In the genomic region with DNA sequence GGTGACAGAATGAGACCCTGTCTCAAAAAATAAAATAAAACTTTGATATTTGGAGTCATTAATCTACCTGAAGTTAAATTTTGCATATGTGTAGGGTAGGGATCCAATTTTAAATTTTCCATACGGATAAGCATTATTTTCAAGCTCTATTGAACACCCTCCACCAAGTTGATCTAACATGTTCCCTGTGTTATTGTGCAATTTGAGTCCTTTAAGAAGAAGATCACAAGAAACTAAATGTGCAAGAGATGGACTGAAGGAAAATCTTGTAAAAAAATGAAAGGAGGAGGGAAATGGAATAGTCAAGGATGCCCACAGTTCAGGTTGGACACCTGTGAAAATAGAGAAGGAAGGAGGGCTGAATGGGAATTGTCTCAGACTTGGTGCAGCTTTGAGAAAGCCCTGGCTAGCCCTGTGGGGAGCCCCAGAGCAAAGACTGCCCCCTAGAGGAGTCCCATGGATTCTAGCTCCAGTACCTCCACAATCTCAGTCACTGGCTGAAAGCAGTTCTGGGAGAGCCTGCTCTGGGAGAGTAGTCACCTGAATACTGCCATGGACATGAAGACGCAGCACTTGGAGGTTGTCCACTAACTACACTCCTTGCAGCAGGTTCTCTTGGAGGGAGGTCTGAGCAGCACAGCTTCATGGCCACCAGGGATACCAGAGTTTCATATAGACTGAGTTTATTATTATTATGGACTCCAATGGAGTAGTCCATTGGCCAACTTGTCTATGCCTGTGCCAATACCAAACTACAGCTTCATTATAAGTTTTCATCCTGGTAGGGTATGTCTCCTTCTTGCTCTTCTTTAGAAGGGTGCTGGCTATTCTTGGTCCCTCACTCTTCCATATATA, we compare ENCODE assay signal across 8 cellular contexts. TPM values are rescaled to one million over a fixed set of nuclear protein-coding genes. Genes with fewer than 3 reads are reported as not detected.
DNase-seq lines count a peak whose midpoint lies in the region; ATAC-seq and TF ChIP-seq lines count a peak whose summit lies in the region.

No MANE protein-coding gene starts in this region.

- no peaks in the 10 kb centered on the region for H3K36me3 Mint-ChIP-seq in T-helper 17 cell (ENCODE audit: low read depth)

- H3K79me2 ChIP-seq in fibroblast of lung (ENCODE audit: control insufficient read depth, insufficient read depth, low read length): no peaks in the 10 kb centered on the region

- peak; percentile 59 to 82 for TF ChIP-seq CTCF in fibroblast of lung (conservative IDR thresholded peaks at IDR 0.05 in 1 of 2, IDR thresholded peaks at IDR 0.05 in 1 of 2; ENCODE audit: low read depth in 1 of 2, low read length in 2 of 2)

- no peak overlapping the region for H3K9ac ChIP-seq in fibroblast of lung (ENCODE audit: insufficient read depth, low read length)

- H3K4me2 ChIP-seq in fibroblast of lung (ENCODE audit: extremely low read depth, insufficient read depth, low read length): no peak overlapping the region

- no peaks in the 10 kb centered on the region for H3K36me3 ChIP-seq in fibroblast of lung (ENCODE audit: control insufficient read depth, insufficient read depth, low read length)

- no peak overlapping the region for H3K4me3 ChIP-seq in fibroblast of lung (replicated peaks in 1 of 4; ENCODE audit: control extremely low read depth in 1 of 4, insufficient read depth in 1 of 4, low read depth in 3 of 4, low read length in 4 of 4)

- no peaks in the 10 kb centered on the region for H3K9me3 ChIP-seq in T-helper 17 cell (ENCODE audit: control insufficient read depth, low read length, poor library complexity, severe bottlenecking)
- H3K9me3 ChIP-seq in fibroblast of lung (ENCODE audit: control insufficient read depth, insufficient read depth, low read depth, low read length): no peaks in the 10 kb centered on the region

- H3K27me3 Mint-ChIP-seq in T-helper 17 cell: no peaks in the 10 kb centered on the region

- no peaks in the 10 kb centered on the region for H4K20me1 ChIP-seq in fibroblast of lung (ENCODE audit: control insufficient read depth, extremely low read depth, insufficient read depth, low read length)

- H3K27ac Mint-ChIP-seq in T-helper 17 cell: no peak overlapping the region

- no peaks in the 10 kb centered on the region for H3K4me1 ChIP-seq in fibroblast of lung (ENCODE audit: control insufficient read depth, extremely low read depth, insufficient read depth, low read length)

- ATAC-seq in GM21529 (IDR thresholded peaks at IDR 0.05; ENCODE audit: unreplicated experiment) (peak; percentile 50), T-helper 17 cell (peak; percentile 72), HG02798 (IDR thresholded peaks at IDR 0.05; ENCODE audit: poor library complexity, unreplicated experiment) (no peak)

- H3K27ac ChIP-seq in fibroblast of lung (ENCODE audit: insufficient read depth, low read length): no peak overlapping the region

- no peak overlapping the region for H3K4me3 Mint-ChIP-seq in T-helper 17 cell

- no peaks in the 10 kb centered on the region for H3K27me3 ChIP-seq in fibroblast of lung (ENCODE audit: control insufficient read depth, insufficient read depth, low read length)

- H3K4me1 Mint-ChIP-seq in T-helper 17 cell: peaks cover 11% of the 10 kb centered on the region

- no peak overlapping the region for H2AFZ ChIP-seq in fibroblast of lung (ENCODE audit: low read length)

- DNase-seq in AML-193 (lab: John Stamatoyannopoulos, UW) (peak; percentile 47 to 57), T-helper 17 cell (peak in 1 of 3 donors; percentile 14), fibroblast of lung (ENCODE audit: low read depth in 2 of 2) (peak in 1 of 2 donors; percentile 35), ureter (ENCODE audit: low spot score) (no peak), activated gamma-delta T cell treated with Interleukin-2 at 50 U/mL for 16 hours (no peak)
- peak; percentile 23 to 48 for DNase-seq in stimulated activated CD4-positive, alpha-beta T cell treated with anti-CD3 and anti-CD28 coated beads, Interleukin-2, amount 100 ng/mL, for 48 hours

RNA-seq across cellular contexts. Expression of gene TIAL1, which starts 5.7 kb away (rescaled TPM):
- total RNA-seq in T-helper 17 cell (100 to 1,000 TPM; 169 to 172 TPM), fibroblast of lung (27.5 and 38.5 TPM in 2 replicates), ureter (116 TPM)
- polyA plus RNA-seq in fibroblast of lung: 102 and 116 TPM in 2 replicates
- 75.9 and 77.0 TPM in 2 replicates for polyA plus RNA-seq in fibroblast of lung (2012)
- polyA minus RNA-seq in fibroblast of lung (ENCODE audit: low replicate concordance): 26.9 and 28.9 TPM in 2 replicates

RNA-seq across cellular contexts. Expression of gene BAG3, which starts 48.7 kb away (rescaled TPM):
- total RNA-seq in T-helper 17 cell (10 to 100 TPM; 52.0 to 52.4 TPM), fibroblast of lung (5.1 and 8.4 TPM in 2 replicates), ureter (46.4 TPM)
- polyA plus RNA-seq in fibroblast of lung: 20.0 and 20.9 TPM in 2 replicates
- 63.0 and 69.7 TPM in 2 replicates for polyA plus RNA-seq in fibroblast of lung (2012)
- polyA minus RNA-seq in fibroblast of lung (ENCODE audit: low replicate concordance): 29.3 and 32.8 TPM in 2 replicates

RNA-seq across cellular contexts. Expression of gene RGS10, which starts 59.9 kb away (rescaled TPM):
- total RNA-seq in T-helper 17 cell (100 to 1,000 TPM in 1 of 2 donors, 10 to 100 TPM in 1; 64.7 to 135 TPM), fibroblast of lung (50.9 and 67.8 TPM in 2 replicates), ureter (24.1 TPM)
- polyA plus RNA-seq in fibroblast of lung: 89.4 and 103 TPM in 2 replicates
- 88.1 and 111 TPM in 2 replicates for polyA plus RNA-seq in fibroblast of lung (2012)
- polyA minus RNA-seq in fibroblast of lung (ENCODE audit: low replicate concordance): 0.59 and 3.7 TPM in 2 replicates

Comparison
In these comparisons a context has a peak if more than half of its experiments do, and no peak if none do; other contexts are left out.
1. DNase-seq: peak in AML-193 (2 of 2) and stimulated activated CD4-positive, alpha-beta T cell treated with anti-CD3 and anti-CD28 coated beads, Interleukin-2, amount 100 ng/mL, for 48 hours (2 of 2); none in ureter (single experiment) and activated gamma-delta T cell treated with Interleukin-2 at 50 U/mL for 16 hours (single experiment).